9 cellular contexts compared by ENCODE assay signal in genomic region chr5:95283022-95283615, GRCh38. TPM values are rescaled to one million over a fixed set of nuclear protein-coding genes. Genes with fewer than 3 reads are reported as not detected.
DNase-seq lines count a peak whose midpoint lies in the region; FAIRE-seq and TF ChIP-seq lines count a peak whose summit lies in the region.
"Had no signal": no experiment of that assay in that cellular context is flagged by ENCODE, and none has a peak within 500 bp of the region (broad histone marks: within the 10 kb centered on the region; RNA-seq: fewer than 3 reads in every experiment).

No MANE protein-coding gene starts in this region.

- H3K27me3 ChIP-seq in NT2/D1 (ENCODE audit: insufficient read depth, insufficient read length): peaks cover 38% of the 10 kb centered on the region
- peaks cover 49 to 72% of the 10 kb centered on the region in 2 experiments for H3K27me3 ChIP-seq in endothelial cell of umbilical vein (ENCODE audit: control insufficient read depth in 2 of 2, insufficient read depth in 2 of 2, low read length in 2 of 2)
- no peaks in the 10 kb centered on the region for H3K27me3 ChIP-seq in prostate gland (replicated peaks; ENCODE audit: insufficient read depth)
- H3K27me3 ChIP-seq in BE2C: peaks cover 85% of the 10 kb centered on the region

- intact Hi-C loops in endothelial cell of umbilical vein (cut with micrococcal nuclease) (no loop called here), prostate gland (cut with DNase I) (no loop called here)

- no peaks in the 10 kb centered on the region for H3K36me3 ChIP-seq in NT2/D1 (ENCODE audit: insufficient read depth, insufficient read length, low read length)
- H3K36me3 ChIP-seq in endothelial cell of umbilical vein (ENCODE audit: control insufficient read depth in 2 of 2, extremely low read depth in 1 of 2, insufficient read depth in 2 of 2, low read length in 2 of 2): no peaks in the 10 kb centered on the region
- no peaks in the 10 kb centered on the region for H3K36me3 ChIP-seq in prostate gland
- no peaks in the 10 kb centered on the region for H3K36me3 ChIP-seq in BE2C

- no peaks in the 10 kb centered on the region for H3K9me3 ChIP-seq in NT2/D1 (ENCODE audit: insufficient read depth, low read length)
- no peaks in the 10 kb centered on the region for H3K9me3 ChIP-seq in endothelial cell of umbilical vein (replicated peaks; ENCODE audit: control insufficient read depth, insufficient read depth, low read length)
- no peaks in the 10 kb centered on the region for H3K9me3 ChIP-seq in prostate gland
- H3K9me3 ChIP-seq in BE2C: no peaks in the 10 kb centered on the region

- H3K4me3 ChIP-seq in NT2/D1 (ENCODE audit: insufficient read length, low read depth) (peak overlapping the region; percentile 6), endothelial cell of umbilical vein (replicated peaks in 1 of 3; ENCODE audit: insufficient read depth in 1 of 3, low read depth in 1 of 3, low read length in 3 of 3) (peak overlapping the region in 2 of 3 experiments; percentile 50 to 55), prostate gland (peak overlapping the region; percentile 45 to 50), BE2C (ENCODE audit: low read depth, low read length) (no peak overlapping the region; the same call in 1 of the 2 replicates)

- CTCF ChIA-PET in endothelial cell of umbilical vein (lab: Charles Lee): interaction anchor here (0.6 to 4.6 kb wide), 12 partner anchors 8 to 315 kb away, joined by 3 to 49 read pairs (median 4); no protein-coding TSS in a partner anchor

- POLR2A ChIA-PET in endothelial cell of umbilical vein (lab: Charles Lee): no interaction called here

- H4K20me1 ChIP-seq in endothelial cell of umbilical vein (replicated peaks; ENCODE audit: control insufficient read depth, extremely low read depth, insufficient read depth, low read length): no peaks in the 10 kb centered on the region

- no peak for FAIRE-seq in endothelial cell of umbilical vein (lab: Jason Lieb, UNC)
- FAIRE-seq: urothelium cell line had no signal

- H3K27ac ChIP-seq in endothelial cell of umbilical vein (ENCODE audit: insufficient read depth, low read depth, low read length) (no peak overlapping the region), prostate gland (no peak overlapping the region)

- peak overlapping the region; percentile 73 for H3K4me2 ChIP-seq in endothelial cell of umbilical vein (ENCODE audit: insufficient read depth, low read length)

- no peak overlapping the region for H3K9ac ChIP-seq in NT2/D1 (ENCODE audit: insufficient read length, low read depth)
- no peak overlapping the region for H3K9ac ChIP-seq in endothelial cell of umbilical vein (replicated peaks; ENCODE audit: extremely low read depth, insufficient read depth, low read length)

- WGBS in prostate gland: 10% methylated on average over 10 of the region's 10 CpGs

- H3K4me1 ChIP-seq in NT2/D1 (ENCODE audit: insufficient read depth, insufficient read length) (peaks cover 2% of the 10 kb centered on the region), endothelial cell of umbilical vein (ENCODE audit: control insufficient read depth, extremely low read depth, insufficient read depth, low read length) (peaks cover 14% of the 10 kb centered on the region), prostate gland (replicated peaks) (peaks cover 3% of the 10 kb centered on the region), BE2C (no peaks in the 10 kb centered on the region)

- H2AFZ ChIP-seq in endothelial cell of umbilical vein (ENCODE audit: low read depth, low read length): no peak overlapping the region

- TF ChIP-seq POLR2A in endothelial cell of umbilical vein (IDR thresholded peaks at IDR 0.05; ENCODE audit: low read depth, low read length) (no peak), prostate gland (IDR thresholded peaks at IDR 0.05) (no peak)

- no peaks in the 10 kb centered on the region for H3K79me2 ChIP-seq in endothelial cell of umbilical vein (ENCODE audit: control insufficient read depth, insufficient read depth, low read length)

- BruUV-seq in endothelial cell of umbilical vein (replicated peaks; lab: Mats Ljungman, UMichigan): TSS peak; percentile 9

- H3K9me1 ChIP-seq in endothelial cell of umbilical vein (replicated peaks; ENCODE audit: control insufficient read depth, extremely low read depth, insufficient read depth, low read length): no peaks in the 10 kb centered on the region

- dilution Hi-C loops in endothelial cell of umbilical vein (cut with MboI; ENCODE audit: extremely low pct_ligation_motif_present, low sequenced_read_pairs): no loop called here

- DNase-seq in NCI-H446 treated with DMSO at 0.1 percent for 48 hours (lab: John Stamatoyannopoulos, UW): peak; percentile 12
- no peak for DNase-seq in NCI-H446 (lab: John Stamatoyannopoulos, UW)
- DNase-seq in NT2/D1 (ENCODE audit: low read depth, low spot score): no peak
- peak; percentile 13 for DNase-seq in endothelial cell of umbilical vein (ENCODE audit: low read depth, low spot score)
- DNase-seq in prostate gland (ENCODE audit: low spot score): no peak
- no peak for DNase-seq in NCI-H1105 treated with DMSO at 0.1 percent for 48 hours (lab: John Stamatoyannopoulos, UW)
- DNase-seq in NCI-H2081 treated with DMSO at 0.1 percent for 48 hours (lab: John Stamatoyannopoulos, UW): no peak
- DNase-seq in BE2C: no peak

- no peak for TF ChIP-seq CTCF in endothelial cell of umbilical vein (IDR thresholded peaks at IDR 0.05; ENCODE audit: extremely low read depth in 1 of 2, insufficient read depth in 1 of 2, low read depth in 1 of 2, low read length in 2 of 2)
- no peak for TF ChIP-seq CTCF in prostate gland (IDR thresholded peaks at IDR 0.05)
- TF ChIP-seq CTCF in BE2C (IDR thresholded peaks at IDR 0.05; ENCODE audit: low read depth, low read length): no peak

TF ChIP-seq in endothelial cell of umbilical vein, 7 proteins besides CTCF, POLR2A, EP300 and RAD21:
- TF ChIP-seq MAX (IDR thresholded peaks at IDR 0.05; ENCODE audit: insufficient read depth, insufficient read length): no peak
- peak; percentile 63 for TF ChIP-seq EZH2 (IDR thresholded peaks at IDR 0.05; ENCODE audit: borderline replicate concordance, low read depth, low read length, severe bottlenecking)
- no peak for TF ChIP-seq POLR2AphosphoS5 (IDR thresholded peaks at IDR 0.05; ENCODE audit: insufficient read depth, low read depth, low read length)
- no peak for TF ChIP-seq GATA2 (IDR thresholded peaks at IDR 0.05; ENCODE audit: insufficient read depth, insufficient read length, low read depth, low read length)
- no peak for TF ChIP-seq JUN (IDR thresholded peaks at IDR 0.05; ENCODE audit: borderline replicate concordance, insufficient read depth, insufficient read length, low read depth)

RNA-seq across cellular contexts. Expression of gene MCTP1, which starts 1.8 kb away (rescaled TPM):
- total RNA-seq in endothelial cell of umbilical vein (203 and 307 TPM in 2 replicates), prostate gland (1 to 10 TPM; 3.3 to 5.0 TPM)
- 59.4 and 79.3 TPM in 2 replicates for polyA plus RNA-seq in endothelial cell of umbilical vein
- 56.9 and 87.9 TPM in 2 replicates for polyA plus RNA-seq in endothelial cell of umbilical vein (2011; cell fraction: cytosol; rRNA removed)
- 266 and 328 TPM in 2 replicates for polyA plus RNA-seq in endothelial cell of umbilical vein (2011; cell fraction: nucleus; rRNA removed)
- 404 and 549 TPM in 2 replicates for polyA plus RNA-seq in endothelial cell of umbilical vein (2012)
- 379 and 381 TPM in 2 replicates for polyA minus RNA-seq in endothelial cell of umbilical vein
- polyA minus RNA-seq in endothelial cell of umbilical vein (2011; cell fraction: cytosol; rRNA and poly(A)+ RNA removed): 4.9 TPM
- polyA minus RNA-seq in endothelial cell of umbilical vein (2011; cell fraction: nucleus; rRNA and poly(A)+ RNA removed): 1,520 and 1,656 TPM in 2 replicates
- polyA plus RNA-seq in BE2C (2012; ENCODE audit: insufficient read depth, insufficient read length, low read depth): 1.2 TPM

Comparison
In these comparisons a context has a peak if more than half of its experiments do, and no peak if none do; other contexts are left out.
1. DNase-seq: peak in NCI-H446 treated with DMSO at 0.1 percent for 48 hours (single experiment) and endothelial cell of umbilical vein (single experiment); none in NCI-H446 (0 of 2), NT2/D1 (single experiment), prostate gland (single experiment), NCI-H1105 treated with DMSO at 0.1 percent for 48 hours (single experiment), NCI-H2081 treated with DMSO at 0.1 percent for 48 hours (single experiment) and BE2C (single experiment).
2. RNA of gene MCTP1, which starts 1.8 kb away (total RNA-seq): 203 to 307 TPM in endothelial cell of umbilical vein; 3.3 to 5.0 TPM in prostate gland; every median in the first group is over 10 times any median in the second.